ENCODE assay signal across 8 cellular contexts in genomic region chr14:61322011-61322798, GRCh38. TPM values are rescaled to one million over a fixed set of nuclear protein-coding genes. Genes with fewer than 3 reads are reported as not detected.
DNase-seq lines count a peak whose midpoint lies in the region; ATAC-seq and TF ChIP-seq lines count a peak whose summit lies in the region.

No MANE protein-coding gene starts in this region.

- TF ChIP-seq POLR2A in transverse colon (IDR thresholded peaks at IDR 0.05), result no peak

- 0 to 4% methylated on average over 1 to 55 of the region's 63 CpGs for WGBS in transverse colon (ENCODE audit: low coverage in 1 of 2), 2 donors

- H3K36me3 ChIP-seq in lower lobe of right lung, result no peaks in the 10 kb centered on the region
- H3K36me3 ChIP-seq in transverse colon, result no peaks in the 10 kb centered on the region

- no peaks in the 10 kb centered on the region for H3K27me3 ChIP-seq in lower lobe of right lung (ENCODE audit: low read depth)
- peaks cover 34% of the 10 kb centered on the region for H3K27me3 ChIP-seq in transverse colon

- TF ChIP-seq EP300 in transverse colon (IDR thresholded peaks at IDR 0.05; ENCODE audit: low read depth), result no peak

- H3K27ac ChIP-seq in RWPE1 (peak overlapping the region; percentile 92), lower lobe of right lung (peak overlapping the region; percentile 89), transverse colon (peak overlapping the region; percentile 71 to 79 (median 75))

- intact Hi-C loops in lower lobe of right lung (cut with DNase I), result no loop called here
- intact Hi-C loops in transverse colon (cut with DNase I; ENCODE audit: low total_unique reads), result no loop called here

- H3K9me3 ChIP-seq in lower lobe of right lung (no peaks in the 10 kb centered on the region), transverse colon (no peaks in the 10 kb centered on the region)

- in situ Hi-C loops in transverse colon (cut with MboI; ENCODE audit: low pct_ligation_motif_present in 1 of 4, low pct_unique_long_range_greater_than_20kb in 1 of 4, low sequenced_read_pairs in 3 of 4), result no loop called here

- H3K4me1 ChIP-seq in lower lobe of right lung (peaks cover 20% of the 10 kb centered on the region), transverse colon (peaks cover 3 to 19% (median 16%) of the 10 kb centered on the region in 4 donors)

- POLR2A ChIA-PET in RWPE1 (lab: Yijun Ruan, JAX; ENCODE audit: low non-redundant PET), result interaction anchor here (0.7 kb wide), 2 partner anchors 15 to 98 kb away, joined by 3 to 5 read pairs; no protein-coding TSS in a partner anchor

- CTCF ChIA-PET in RWPE1 (lab: Yijun Ruan, JAX), result interaction anchor here (0.6 to 1.0 kb wide), 5 partner anchors 33 to 1838 kb away, joined by 3 to 4 read pairs (median 3); partner anchors contain the start of genes JKAMP and L3HYPDH

- ATAC-seq in lower lobe of right lung (peak; percentile 71 to 74), GM21447 (IDR thresholded peaks at IDR 0.05; ENCODE audit: unreplicated experiment) (no peak), HG02973 (IDR thresholded peaks at IDR 0.05; ENCODE audit: unreplicated experiment) (no peak)

- H3K4me3 ChIP-seq in choroid plexus epithelial cell (ENCODE audit: low read depth, low read length) (peak overlapping the region; percentile 56), lower lobe of right lung (peak overlapping the region; percentile 79), transverse colon (peak overlapping the region; percentile 43 to 71 (median 60))

- DNase-seq in DMS153 treated with DMSO at 0.1 percent for 48 hours (lab: John Stamatoyannopoulos, UW; ENCODE audit: unreplicated experiment) (peak; percentile 55), DMS153 (lab: John Stamatoyannopoulos, UW) (no peak), RWPE1 (ENCODE audit: low spot score) (peak; percentile 52), choroid plexus epithelial cell (ENCODE audit: low read depth) (no peak), lower lobe of right lung (peak; percentile 81), transverse colon (peak; percentile 66)

- TF ChIP-seq CTCF in RWPE1 (conservative IDR thresholded peaks at IDR 0.05; ENCODE audit: low read depth) (no peak), choroid plexus epithelial cell (conservative IDR thresholded peaks at IDR 0.05; ENCODE audit: low read depth, low read length) (no peak), lower lobe of right lung (IDR thresholded peaks at IDR 0.05) (no peak), transverse colon (IDR thresholded peaks at IDR 0.05) (no peak)

RNA-seq across cellular contexts. Expression of gene PRKCH, which starts 0.8 kb away (rescaled TPM):
- total RNA-seq in lower lobe of right lung, result 60.9 TPM
- 10 to 100 TPM; 12.4 to 38.9 (median 27.0) TPM for total RNA-seq in transverse colon

RNA-seq across cellular contexts. Expression of gene TMEM30B, which starts 41.1 kb away (rescaled TPM):
- total RNA-seq in lower lobe of right lung, result 20.3 TPM
- total RNA-seq in transverse colon, result 100 to 1,000 TPM in 1 of 4 donors, 10 to 100 TPM in 3; 50.4 to 141 (median 71.2) TPM

Comparison
In these comparisons a context has a peak if more than half of its experiments do, and no peak if none do; other contexts are left out.
1. DNase-seq: peak in DMS153 treated with DMSO at 0.1 percent for 48 hours (single experiment), RWPE1 (single experiment), lower lobe of right lung (single experiment) and transverse colon (single experiment); none in DMS153 (single experiment) and choroid plexus epithelial cell (single experiment).
2. ATAC-seq: peak in lower lobe of right lung (2 of 2); none in GM21447 (single experiment) and HG02973 (single experiment).
3. Peak in every context shown above with its lines, with median percentiles within 50 percentile points of each other: H3K27ac ChIP-seq and H3K4me3 ChIP-seq.